ENCODE assay signal across 17 cellular contexts in genomic region chr5:126816649-126817048, GRCh38. TPM values are rescaled to one million over a fixed set of nuclear protein-coding genes. Genes with fewer than 3 reads are reported as not detected.
DNase-seq lines count a peak whose midpoint lies in the region; ATAC-seq and TF ChIP-seq lines count a peak whose summit lies in the region.
"Had no signal": no experiment of that assay in that cellular context is flagged by ENCODE, and none has a peak within 500 bp of the region (broad histone marks: within the 10 kb centered on the region; RNA-seq: fewer than 3 reads in every experiment).

No MANE protein-coding gene starts in this region.

- no peak overlapping the region for H3K27ac ChIP-seq in CD8-positive, alpha-beta memory T cell (ENCODE audit: low read depth, low read length)
- no peak overlapping the region for H3K27ac ChIP-seq in body of pancreas
- H3K27ac ChIP-seq: C4-2B had no signal

- H3K4me3 Mint-ChIP-seq in activated T-cell treated with anti-CD3 and anti-CD28 coated beads, Interleukin-2, amount 50 U/mL, for 24 hours: no peak overlapping the region
- peak overlapping the region in 2 of 7 donors; percentile 25 to 77 for H3K4me3 Mint-ChIP-seq in CD8-positive, alpha-beta memory T cell
- no peak overlapping the region for H3K4me3 Mint-ChIP-seq in WTC11
- H3K4me3 Mint-ChIP-seq in natural killer cell treated with Interleukin-12 subunit alpha and Interleukin-12 subunit beta and Interleukin-15 and Interleukin-18, amount 100 ng/mL, for 72 hours: peak overlapping the region; percentile 60
- H3K4me3 Mint-ChIP-seq: IgD-negative memory B cell had no signal

- no peak overlapping the region for H3K4me3 ChIP-seq in CD8-positive, alpha-beta memory T cell (ENCODE audit: low read length)
- no peak overlapping the region for H3K4me3 ChIP-seq in body of pancreas
- H3K4me3 ChIP-seq: HAP-1 had no signal

- no peak for TF ChIP-seq CTCF in WTC11 (IDR thresholded peaks at IDR 0.05)
- TF ChIP-seq CTCF in omental fat pad (IDR thresholded peaks at IDR 0.05): no peak
- TF ChIP-seq CTCF in body of pancreas (IDR thresholded peaks at IDR 0.05): no peak

- no peaks in the 10 kb centered on the region for H3K9me3 ChIP-seq in CD8-positive, alpha-beta memory T cell (ENCODE audit: low read length)
- no peaks in the 10 kb centered on the region for H3K9me3 ChIP-seq in body of pancreas
- H3K9me3 ChIP-seq: HAP-1 had no signal

- no peak for ATAC-seq in WTC11
- ATAC-seq in natural killer cell treated with Interleukin-12 subunit alpha and Interleukin-12 subunit beta and Interleukin-15 and Interleukin-18, amount 100 ng/mL, for 72 hours: peak; percentile 45 to 60
- ATAC-seq in omental fat pad (ENCODE audit: low FRiP score): no peak
- no peak for ATAC-seq in body of pancreas

- WGBS in body of pancreas, 2 donors: 91 to 93% methylated on average over 8 of the region's 8 CpGs

- no peaks in the 10 kb centered on the region for H3K9me3 Mint-ChIP-seq in activated T-cell treated with anti-CD3 and anti-CD28 coated beads, Interleukin-2, amount 50 U/mL, for 24 hours
- no peaks in the 10 kb centered on the region for H3K9me3 Mint-ChIP-seq in CD8-positive, alpha-beta memory T cell
- no peaks in the 10 kb centered on the region for H3K9me3 Mint-ChIP-seq in WTC11
- H3K9me3 Mint-ChIP-seq in natural killer cell treated with Interleukin-12 subunit alpha and Interleukin-12 subunit beta and Interleukin-15 and Interleukin-18, amount 100 ng/mL, for 72 hours: no peaks in the 10 kb centered on the region
- H3K9me3 Mint-ChIP-seq: IgD-negative memory B cell had no signal

- H3K4me1 Mint-ChIP-seq in activated T-cell treated with anti-CD3 and anti-CD28 coated beads, Interleukin-2, amount 50 U/mL, for 24 hours (ENCODE audit: low read depth): peaks cover 22% of the 10 kb centered on the region
- H3K4me1 Mint-ChIP-seq in CD8-positive, alpha-beta memory T cell: peaks cover 11 to 19% (median 18%) of the 10 kb centered on the region in 3 donors
- H3K4me1 Mint-ChIP-seq in WTC11: no peaks in the 10 kb centered on the region
- H3K4me1 Mint-ChIP-seq in natural killer cell treated with Interleukin-12 subunit alpha and Interleukin-12 subunit beta and Interleukin-15 and Interleukin-18, amount 100 ng/mL, for 72 hours (ENCODE audit: low read depth in 2 of 2): peaks cover 25 to 30% of the 10 kb centered on the region in 2 donors

- H3K27me3 Mint-ChIP-seq in activated T-cell treated with anti-CD3 and anti-CD28 coated beads, Interleukin-2, amount 50 U/mL, for 24 hours: no peaks in the 10 kb centered on the region
- H3K27me3 Mint-ChIP-seq in CD8-positive, alpha-beta memory T cell: no peaks in the 10 kb centered on the region
- H3K27me3 Mint-ChIP-seq in WTC11 (ENCODE audit: low read depth): no peaks in the 10 kb centered on the region
- no peaks in the 10 kb centered on the region for H3K27me3 Mint-ChIP-seq in natural killer cell treated with Interleukin-12 subunit alpha and Interleukin-12 subunit beta and Interleukin-15 and Interleukin-18, amount 100 ng/mL, for 72 hours
- H3K27me3 Mint-ChIP-seq: IgD-negative memory B cell had no signal

- H3K36me3 Mint-ChIP-seq in activated T-cell treated with anti-CD3 and anti-CD28 coated beads, Interleukin-2, amount 50 U/mL, for 24 hours (ENCODE audit: low read depth): peaks cover 87% of the 10 kb centered on the region
- H3K36me3 Mint-ChIP-seq in CD8-positive, alpha-beta memory T cell: peaks cover 9 to 71% (median 15%) of the 10 kb centered on the region in 3 donors
- H3K36me3 Mint-ChIP-seq in WTC11: peaks cover 71% of the 10 kb centered on the region
- peaks cover 39% of the 10 kb centered on the region for H3K36me3 Mint-ChIP-seq in natural killer cell treated with Interleukin-12 subunit alpha and Interleukin-12 subunit beta and Interleukin-15 and Interleukin-18, amount 100 ng/mL, for 72 hours

- no peaks in the 10 kb centered on the region for H3K27me3 ChIP-seq in CD8-positive, alpha-beta memory T cell (ENCODE audit: insufficient read depth, low read length, poor library complexity, severe bottlenecking)
- no peaks in the 10 kb centered on the region for H3K27me3 ChIP-seq in body of pancreas

- DNase-seq in activated T-cell treated with anti-CD3 and anti-CD28 coated beads, Interleukin-2, amount 50 U/mL, for 24 hours: no peak
- DNase-seq in activated T-cell treated with anti-CD3 and anti-CD28 coated beads for 4 hours (no peak), WTC11 (ENCODE audit: low spot score) (no peak), omental fat pad (ENCODE audit: low spot score) (no peak), body of pancreas (no peak), 8988T (no peak)
- no peak for DNase-seq in CD8-positive, alpha-beta memory T cell
- no peak for DNase-seq in natural killer cell treated with Interleukin-12 subunit alpha and Interleukin-12 subunit beta and Interleukin-15 and Interleukin-18, amount 100 ng/mL, for 72 hours (ENCODE audit: low spot score)
- DNase-seq: DMS53; Kasumi-1; NCI-H1105; NCI-H1694 treated with DMSO at 0.1 percent for 48 hours; NK-92 treated with Interleukin-12 subunit alpha and Interleukin-12 subunit beta, amount 100 ng/mL, for 24 hours; SHP77 treated with DMSO at 0.1 percent for 48 hours had no signal

- CTCF ChIA-PET in CD8-positive, alpha-beta memory T cell (lab: Charles Lee): interaction anchor here (1.1 to 1.6 kb wide), 2 partner anchors 8 to 36 kb away, joined by 3 to 6 read pairs; no protein-coding TSS in a partner anchor
- CTCF ChIA-PET in WTC11 (lab: Charles Lee): no interaction called here

- no peaks in the 10 kb centered on the region for H3K36me3 ChIP-seq in CD8-positive, alpha-beta memory T cell (ENCODE audit: insufficient read depth, low read length)
- peaks cover 0 to 2% of the 10 kb centered on the region in 2 donors for H3K36me3 ChIP-seq in body of pancreas (replicated peaks in 1 of 2; ENCODE audit: insufficient read depth in 1 of 2, low read depth in 2 of 2)

- POLR2A ChIA-PET in CD8-positive, alpha-beta memory T cell (lab: Charles Lee): no interaction called here
- POLR2A ChIA-PET in WTC11 (lab: Charles Lee): no interaction called here

- H3K27ac Mint-ChIP-seq in activated T-cell treated with anti-CD3 and anti-CD28 coated beads, Interleukin-2, amount 50 U/mL, for 24 hours: peak overlapping the region; percentile 39
- H3K27ac Mint-ChIP-seq in CD8-positive, alpha-beta memory T cell: peak overlapping the region in 6 of 8 donors; percentile 47 to 94 (median 67)
- peak overlapping the region; percentile 39 for H3K27ac Mint-ChIP-seq in WTC11
- H3K27ac Mint-ChIP-seq in natural killer cell treated with Interleukin-12 subunit alpha and Interleukin-12 subunit beta and Interleukin-15 and Interleukin-18, amount 100 ng/mL, for 72 hours: peak overlapping the region; percentile 71 to 76
- H3K27ac Mint-ChIP-seq: IgD-negative memory B cell had no signal

- intact Hi-C loops in body of pancreas (cut with DNase I): no loop called here

- no peak for TF ChIP-seq POLR2A in body of pancreas (IDR thresholded peaks at IDR 0.05)

- H3K4me1 ChIP-seq in CD8-positive, alpha-beta memory T cell (ENCODE audit: insufficient read depth, low read length): peaks cover 6% of the 10 kb centered on the region
- H3K4me1 ChIP-seq in body of pancreas: no peaks in the 10 kb centered on the region
- H3K4me1 ChIP-seq: HAP-1 had no signal

TF ChIP-seq in WTC11, 78 proteins besides CTCF, POLR2A, EP300 and RAD21:
- TF ChIP-seq ZBTB21 (CRISPR knock-in tag; IDR thresholded peaks at IDR 0.05; ENCODE audit: borderline replicate concordance): no peak
- TF ChIP-seq IRF1 (CRISPR knock-in tag; IDR thresholded peaks at IDR 0.05): no peak
- TF ChIP-seq GRHL2 (CRISPR knock-in tag; IDR thresholded peaks at IDR 0.05; ENCODE audit: insufficient replicate concordance, severe bottlenecking): no peak
- no peak for TF ChIP-seq TEAD4 (CRISPR knock-in tag; IDR thresholded peaks at IDR 0.05)
- no peak for TF ChIP-seq PRRX2 (CRISPR knock-in tag; IDR thresholded peaks at IDR 0.05)
- no peak for TF ChIP-seq AFF4 (CRISPR knock-in tag; IDR thresholded peaks at IDR 0.05; ENCODE audit: borderline replicate concordance)

RNA-seq across cellular contexts. Expression of gene LMNB1, which starts 39.7 kb away (rescaled TPM):
- 100 to 1,000 TPM; 172 to 178 TPM for total RNA-seq in CD8-positive, alpha-beta memory T cell
- polyA plus RNA-seq in CD8-positive, alpha-beta memory T cell: 7.5 TPM
- total RNA-seq in WTC11 (2021) (220 to 233 TPM (median 223 TPM) in 3 replicates), omental fat pad (10 to 100 TPM in 3 of 4 donors, 1 to 10 TPM in 1; 4.4 to 20.4 (median 11.9) TPM), body of pancreas (1 to 10 TPM; 1.3 to 2.0 TPM)
- total RNA-seq in natural killer cell treated with Interleukin-12 subunit alpha and Interleukin-12 subunit beta and Interleukin-15 and Interleukin-18, amount 100 ng/mL, for 72 hours: 100 to 1,000 TPM; 184 to 270 TPM

Comparison
In these comparisons a context has a peak if more than half of its experiments do, and no peak if none do; other contexts are left out.
1. ATAC-seq: peak in natural killer cell treated with Interleukin-12 subunit alpha and Interleukin-12 subunit beta and Interleukin-15 and Interleukin-18, amount 100 ng/mL, for 72 hours (2 of 2); none in WTC11 (single experiment), omental fat pad (single experiment) and body of pancreas (single experiment).
2. RNA of gene LMNB1, which starts 39.7 kb away (total RNA-seq): 184 to 270 TPM in natural killer cell treated with Interleukin-12 subunit alpha and Interleukin-12 subunit beta and Interleukin-15 and Interleukin-18, amount 100 ng/mL, for 72 hours, 220 to 233 TPM in WTC11 and 172 to 178 TPM in CD8-positive, alpha-beta memory T cell; 4.4 to 20.4 TPM in omental fat pad and 1.3 to 2.0 TPM in body of pancreas; every median in the first group is over 4 times any median in the second.
3. Peak in every context shown above with its lines, with median percentiles within 50 percentile points of each other: H3K27ac Mint-ChIP-seq.